ENCODE assay signal across 18 cellular contexts in genomic region chr16:28208824-28209223, GRCh38. TPM values are rescaled to one million over a fixed set of nuclear protein-coding genes. Genes with fewer than 3 reads are reported as not detected.
DNase-seq lines count a peak whose midpoint lies in the region; ATAC-seq, FAIRE-seq and TF ChIP-seq lines count a peak whose summit lies in the region.
"Had no signal": no experiment of that assay in that cellular context is flagged by ENCODE, and none has a peak within 500 bp of the region (broad histone marks: within the 10 kb centered on the region; RNA-seq: fewer than 3 reads in every experiment).

No MANE protein-coding gene starts in this region.

- H3K27ac ChIP-seq in K562 (ENCODE audit: extremely low read depth, low read depth, low read length): no peak overlapping the region; the same call in 2 of the 3 replicates
- H3K27ac ChIP-seq in neural cell (ENCODE audit: low read length): no peak overlapping the region
- H3K27ac ChIP-seq: esophagus muscularis mucosa, left ventricle myocardium inferior had no signal

- H3K79me2 ChIP-seq in Loucy (ENCODE audit: insufficient read depth, low read length) (peaks cover 78% of the 10 kb centered on the region), K562 (ENCODE audit: control insufficient read depth, insufficient read depth, low read length) (peaks cover 78% of the 10 kb centered on the region), neural cell (replicated peaks; ENCODE audit: insufficient read depth, low read length) (peaks cover 65% of the 10 kb centered on the region)

- H3K4me1 ChIP-seq in Loucy (ENCODE audit: insufficient read depth, low read length, poor library complexity, severe bottlenecking) (peaks cover 56% of the 10 kb centered on the region), K562 (replicated peaks in 1 of 2; ENCODE audit: control insufficient read depth in 2 of 2, insufficient read depth in 2 of 2, low read length in 2 of 2) (peaks cover 12 to 30% of the 10 kb centered on the region in 2 experiments; a peak in 4 of 5 replicates)

- peak overlapping the region; percentile 90 for H3K27ac Mint-ChIP-seq in activated CD4-positive, alpha-beta T cell treated with anti-CD3 and anti-CD28 coated beads for 36 hours

- no peaks in the 10 kb centered on the region for H3K9me3 ChIP-seq in Loucy (ENCODE audit: insufficient read depth, low read depth, low read length)
- no peaks in the 10 kb centered on the region for H3K9me3 ChIP-seq in K562 (replicated peaks; ENCODE audit: control insufficient read depth, insufficient read depth, low read depth, low read length)
- H3K9me3 ChIP-seq in neural cell (ENCODE audit: low read length): no peaks in the 10 kb centered on the region
- H3K9me3 ChIP-seq: esophagus muscularis mucosa, left ventricle myocardium inferior had no signal

- H3K36me3 Mint-ChIP-seq in activated CD4-positive, alpha-beta T cell treated with anti-CD3 and anti-CD28 coated beads for 36 hours (ENCODE audit: low read depth): peaks cover 38% of the 10 kb centered on the region

- in situ Hi-C loops in K562 (cut with MboI): no loop called here

- no peak for ATAC-seq in activated CD4-positive, alpha-beta T cell treated with anti-CD3 and anti-CD28 coated beads for 36 hours
- no peak for ATAC-seq in K562
- ATAC-seq in HG03460 (IDR thresholded peaks at IDR 0.05; ENCODE audit: unreplicated experiment): no peak
- ATAC-seq: HCT116 had no signal

- TF ChIP-seq CTCF in Loucy (conservative IDR thresholded peaks at IDR 0.05; ENCODE audit: low read length) (no peak), K562 (IDR thresholded peaks at IDR 0.05 in 2 of 3, conservative IDR thresholded peaks at IDR 0.05 in 1 of 3; ENCODE audit: insufficient read depth in 2 of 3, low read depth in 1 of 3, low read length in 3 of 3) (no peak), neural cell (IDR thresholded peaks at IDR 0.05; ENCODE audit: poor library complexity, severe bottlenecking) (no peak)

- intact Hi-C loops in activated CD4-positive, alpha-beta T cell treated with anti-CD3 and anti-CD28 coated beads for 36 hours (cut with DNase I, micrococcal nuclease): loop anchor here in 1 of 2 experiments (1.0 kb wide), 1 partner anchor 15 kb away; no protein-coding TSS in a partner anchor
- intact Hi-C loops in K562 (cut with micrococcal nuclease): no loop called here

- no peak for TF ChIP-seq EP300 in K562 (IDR thresholded peaks at IDR 0.05; ENCODE audit: low read length)
- no peak for TF ChIP-seq EP300 in neural cell (conservative IDR thresholded peaks at IDR 0.05; ENCODE audit: poor library complexity, severe bottlenecking)

- peak overlapping the region; percentile 96 for H3K4me3 Mint-ChIP-seq in activated CD4-positive, alpha-beta T cell treated with anti-CD3 and anti-CD28 coated beads for 36 hours

- H4K20me1 ChIP-seq in Loucy (ENCODE audit: insufficient read depth, low read length, poor library complexity, severe bottlenecking): peaks cover 68% of the 10 kb centered on the region
- H4K20me1 ChIP-seq in K562 (replicated peaks; ENCODE audit: control insufficient read depth, insufficient read depth, low read length): peaks cover 32% of the 10 kb centered on the region
- peaks cover 27% of the 10 kb centered on the region for H4K20me1 ChIP-seq in neural cell (ENCODE audit: insufficient read depth)

- TF ChIP-seq RAD21 in K562 (CRISPR knock-in tag; conservative IDR thresholded peaks at IDR 0.05 in 1 of 2, IDR thresholded peaks at IDR 0.05 in 1 of 2): no peak
- TF ChIP-seq RAD21 in neural cell (conservative IDR thresholded peaks at IDR 0.05): no peak

- no peak for TF ChIP-seq POLR2A in K562 (conservative IDR thresholded peaks at IDR 0.05)

- CTCF ChIA-PET in activated CD4-positive, alpha-beta T cell treated with anti-CD3 and anti-CD28 coated beads for 36 hours (lab: Charles Lee): interaction anchor here (0.7 to 1.7 kb wide), 7 partner anchors 17 to 138 kb away, joined by 3 to 6 read pairs (median 3); no protein-coding TSS in a partner anchor
- CTCF ChIA-PET in K562 (lab: Yijun Ruan, JAX; ENCODE audit: low intra/inter-chr PET ratio): no interaction called here

- BruUV-seq in K562 (replicated peaks; lab: Mats Ljungman, UMichigan): no TSS peak

- H3F3A ChIP-seq in Loucy (ENCODE audit: low read depth): no peaks in the 10 kb centered on the region
- H3F3A ChIP-seq in neural cell (ENCODE audit: insufficient read depth, low read length, poor library complexity, severe bottlenecking): no peaks in the 10 kb centered on the region

- POLR2A ChIA-PET in activated CD4-positive, alpha-beta T cell treated with anti-CD3 and anti-CD28 coated beads for 36 hours (lab: Charles Lee): interaction anchor here (0.8 to 5.0 kb wide), 4 partner anchors 15 to 62 kb away, joined by 3 to 36 read pairs (median 4); no protein-coding TSS in a partner anchor
- POLR2A ChIA-PET in K562 (lab: Yijun Ruan, JAX): interaction anchor here (0.6 to 2.6 kb wide), 2 partner anchors 15 to 488 kb away, joined by 3 to 10 read pairs; no protein-coding TSS in a partner anchor

- peak overlapping the region; percentile 76 for H3K4me3 ChIP-seq in Loucy (ENCODE audit: low read length, poor library complexity, severe bottlenecking)
- H3K4me3 ChIP-seq in K562: no peak overlapping the region
- peak overlapping the region; percentile 98 for H3K4me3 ChIP-seq in neural cell (ENCODE audit: low read length)
- H3K4me3 ChIP-seq: esophagus muscularis mucosa, left ventricle myocardium inferior, smooth muscle cell had no signal

- H3K4me2 ChIP-seq in Loucy (ENCODE audit: low read depth, low read length, poor library complexity, severe bottlenecking) (peak overlapping the region; percentile 78), K562 (ENCODE audit: insufficient read depth, low read length) (peak overlapping the region; percentile 24), neural cell (ENCODE audit: low read length) (peak overlapping the region; percentile 51)

- no peaks in the 10 kb centered on the region for H3K9me1 ChIP-seq in K562 (ENCODE audit: control insufficient read depth, insufficient read depth, low read length)

- DNase-seq in activated CD4-positive, alpha-beta T cell treated with anti-CD3 and anti-CD28 coated beads for 36 hours: no peak
- no peak for DNase-seq in activated CD4-positive, alpha-beta T cell treated with anti-CD3 and anti-CD28 coated beads, Interleukin-2, amount 50 U/mL, for 48 hours
- DNase-seq in K562 (ENCODE audit: extremely low read depth in 1 of 4, low spot score in 3 of 4): no peak
- DNase-seq in stimulated activated CD4-positive, alpha-beta T cell treated with anti-CD3 and anti-CD28 coated beads, Interleukin-1b, Interleukin-23, amount 100 ng/mL, for 48 hours: no peak
- no peak for DNase-seq in glomerular visceral epithelial cell (ENCODE audit: extremely low spot score)
- DNase-seq: activated CD4-positive, CD25-positive, alpha-beta regulatory T cell treated with anti-CD3 and anti-CD28 coated beads, Interleukin-2, amount 50 U/mL, for 72 hours; activated naive CD4-positive, alpha-beta T cell treated with anti-CD3 and anti-CD28 coated beads, Interleukin-2, amount 50 U/mL, for 16 hours; hippocampal formation; left ventricle myocardium inferior; NCI-H2171 treated with DMSO at 0.1 percent for 48 hours had no signal

- H3K27me3 ChIP-seq in Loucy (ENCODE audit: insufficient read depth, low read length, poor library complexity, severe bottlenecking): no peaks in the 10 kb centered on the region
- H3K27me3 ChIP-seq in K562 (ENCODE audit: control insufficient read depth in 2 of 2, insufficient read depth in 2 of 2, low read length in 2 of 2): no peaks in the 10 kb centered on the region
- no peaks in the 10 kb centered on the region for H3K27me3 ChIP-seq in neural cell (ENCODE audit: insufficient read depth, low read depth, low read length)
- H3K27me3 ChIP-seq: esophagus muscularis mucosa had no signal

- H3K9me2 ChIP-seq in Loucy (replicated peaks; ENCODE audit: low read depth, low read length) (no peaks in the 10 kb centered on the region), neural cell (ENCODE audit: insufficient read depth, low read length) (no peaks in the 10 kb centered on the region)

- peaks cover 37% of the 10 kb centered on the region for H3K4me1 Mint-ChIP-seq in activated CD4-positive, alpha-beta T cell treated with anti-CD3 and anti-CD28 coated beads for 36 hours

- H3K9ac ChIP-seq in Loucy (ENCODE audit: low read depth, low read length, poor library complexity, severe bottlenecking) (peak overlapping the region; percentile 61), K562 (ENCODE audit: insufficient read depth in 1 of 2, low read depth in 2 of 2, low read length in 2 of 2) (no peak overlapping the region), neural cell (ENCODE audit: low read length) (no peak overlapping the region)

- WGBS in K562 (ENCODE audit: insufficient coverage, low coverage, missing lambda C conversion rate): 80% methylated on average over 4 of the region's 4 CpGs

- H3K36me3 ChIP-seq in Loucy (ENCODE audit: insufficient read depth, low read length) (peaks cover 17% of the 10 kb centered on the region; the same call in 1 of the 2 replicates), K562 (ENCODE audit: control insufficient read depth, insufficient read depth, low read length) (peaks cover 66% of the 10 kb centered on the region), neural cell (ENCODE audit: insufficient read depth, low read length) (no peaks in the 10 kb centered on the region)

- H3K27me3 Mint-ChIP-seq in activated CD4-positive, alpha-beta T cell treated with anti-CD3 and anti-CD28 coated beads for 36 hours: no peaks in the 10 kb centered on the region

- peaks cover 2% of the 10 kb centered on the region for H3K9me3 Mint-ChIP-seq in activated CD4-positive, alpha-beta T cell treated with anti-CD3 and anti-CD28 coated beads for 36 hours (ENCODE audit: low read depth)

- H2AFZ ChIP-seq in Loucy (ENCODE audit: low read length) (no peak overlapping the region), K562 (ENCODE audit: low read depth, low read length) (no peak overlapping the region), neural cell (ENCODE audit: low read depth, low read length) (no peak overlapping the region)

- FAIRE-seq in K562 (lab: Jason Lieb, UNC): no peak
- FAIRE-seq: A204.1, D721Med had no signal

RNA-seq across cellular contexts. Expression of gene XPO6, which starts 2.9 kb away (rescaled TPM):
- total RNA-seq in activated CD4-positive, alpha-beta T cell treated with anti-CD3 and anti-CD28 coated beads for 36 hours: 100 to 1,000 TPM; 241 to 368 TPM
- total RNA-seq in K562 (2011; cell fraction: chromatin; rRNA removed; ENCODE audit: low replicate concordance): 514 and 616 TPM in 2 replicates
- total RNA-seq in K562 (2011; cell fraction: nucleolus; rRNA removed): 268 and 281 TPM in 2 replicates
- 282 and 295 TPM in 2 replicates for total RNA-seq in K562 (2011; cell fraction: nucleoplasm; rRNA removed)
- 121 and 136 TPM in 2 replicates for total RNA-seq in K562 (2014; rRNA removed)
- 90.7 and 104 TPM in 2 replicates for total RNA-seq in K562 (2014; rRNA removed; fragmentation: Illumina TruSeq; extraction: Trizol)
- 101 and 104 TPM in 2 replicates for total RNA-seq in K562 (2015; rRNA removed; fragmentation: Illumina TruSeq; extraction: Trizol)
- total RNA-seq in K562 (2021): 196 and 204 TPM in 2 replicates
- 160 and 184 TPM in 2 replicates for polyA plus RNA-seq in K562 (2011; rRNA removed)
- 233 and 372 TPM in 2 replicates for polyA plus RNA-seq in K562 (2011; cell fraction: cytosol; rRNA removed)
- 242 and 339 TPM in 2 replicates for polyA plus RNA-seq in K562 (2011; cell fraction: nucleus; rRNA removed)
- 107 and 149 TPM in 2 replicates for polyA plus RNA-seq in K562 (2012)
- 154 and 180 TPM in 2 replicates for polyA plus RNA-seq in K562 (2014; fragmentation: Illumina TruSeq; extraction: Trizol)
- 10 to 100 TPM; 11.2 to 31.0 TPM for polyA plus RNA-seq in K562 (2014; fragmentation: Nextera tagmentation; extraction: Ambion mirVana)
- polyA plus RNA-seq in K562 (2014; rRNA removed): 119 and 141 TPM in 2 replicates
- polyA minus RNA-seq in K562 (2011; rRNA and poly(A)+ RNA removed): 205 and 308 TPM in 2 replicates
- 160 and 194 TPM in 2 replicates for polyA minus RNA-seq in K562 (2011; cell fraction: cytosol; rRNA and poly(A)+ RNA removed)
- polyA minus RNA-seq in K562 (2011; cell fraction: nucleus; rRNA and poly(A)+ RNA removed): 200 and 231 TPM in 2 replicates
- polyA plus RNA-seq in neural cell: 104 and 127 TPM in 2 replicates
- 186 and 196 TPM in 2 replicates for polyA minus RNA-seq in neural cell

Comparison
In these comparisons a context has a peak if more than half of its experiments do, and no peak if none do; other contexts are left out.
1. H3K4me2 ChIP-seq: peak in every context shown above with its lines; median percentile 78 in Loucy; 51 in neural cell; 24 in K562.